Comparison of ENCODE assay signal across 1 cellular context in genomic region chr5:83441752-83442151, GRCh38.
TF ChIP-seq lines count a peak whose summit lies in the region.

No MANE protein-coding gene starts in this region.

TF ChIP-seq in GM12878, 131 proteins besides CTCF, POLR2A, EP300 and RAD21:
- no peak for TF ChIP-seq TARDBP (IDR thresholded peaks at IDR 0.05; ENCODE audit: borderline replicate concordance)
- peak; percentile 98 to 99 for TF ChIP-seq CEBPB (IDR thresholded peaks at IDR 0.05; ENCODE audit: borderline replicate concordance in 1 of 2, low read depth in 2 of 2, low read length in 2 of 2)
- no peak for TF ChIP-seq SIN3A (IDR thresholded peaks at IDR 0.05; ENCODE audit: low read depth, low read length)
- TF ChIP-seq PAX5 (IDR thresholded peaks at IDR 0.05; ENCODE audit: borderline replicate concordance, low read depth, low read length): no peak
- TF ChIP-seq RAD51 (IDR thresholded peaks at IDR 0.05): no peak
- no peak for TF ChIP-seq ZNF207 (IDR thresholded peaks at IDR 0.05; ENCODE audit: borderline replicate concordance)
- peak; percentile 59; the same call in 1 of the 2 replicates for TF ChIP-seq SPI1 (IDR thresholded peaks at IDR 0.05; ENCODE audit: borderline replicate concordance, insufficient read depth, low read depth, low read length)
- no peak for TF ChIP-seq PAX8 (IDR thresholded peaks at IDR 0.05)
- TF ChIP-seq PRDM15 (CRISPR knock-in tag; IDR thresholded peaks at IDR 0.05): no peak
- TF ChIP-seq, protein P1, sequence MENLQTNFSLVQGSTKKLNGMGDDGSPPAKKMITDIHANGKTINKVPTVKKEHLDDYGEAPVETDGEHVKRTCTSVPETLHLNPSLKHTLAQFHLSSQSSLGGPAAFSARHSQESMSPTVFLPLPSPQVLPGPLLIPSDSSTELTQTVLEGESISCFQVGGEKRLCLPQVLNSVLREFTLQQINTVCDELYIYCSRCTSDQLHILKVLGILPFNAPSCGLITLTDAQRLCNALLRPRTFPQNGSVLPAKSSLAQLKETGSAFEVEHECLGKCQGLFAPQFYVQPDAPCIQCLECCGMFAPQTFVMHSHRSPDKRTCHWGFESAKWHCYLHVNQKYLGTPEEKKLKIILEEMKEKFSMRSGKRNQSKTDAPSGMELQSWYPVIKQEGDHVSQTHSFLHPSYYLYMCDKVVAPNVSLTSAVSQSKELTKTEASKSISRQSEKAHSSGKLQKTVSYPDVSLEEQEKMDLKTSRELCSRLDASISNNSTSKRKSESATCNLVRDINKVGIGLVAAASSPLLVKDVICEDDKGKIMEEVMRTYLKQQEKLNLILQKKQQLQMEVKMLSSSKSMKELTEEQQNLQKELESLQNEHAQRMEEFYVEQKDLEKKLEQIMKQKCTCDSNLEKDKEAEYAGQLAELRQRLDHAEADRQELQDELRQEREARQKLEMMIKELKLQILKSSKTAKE (IDR thresholded peaks at IDR 0.05; ENCODE audit: low read depth, poor library complexity, severe bottlenecking): no peak
- TF ChIP-seq, protein P2, sequence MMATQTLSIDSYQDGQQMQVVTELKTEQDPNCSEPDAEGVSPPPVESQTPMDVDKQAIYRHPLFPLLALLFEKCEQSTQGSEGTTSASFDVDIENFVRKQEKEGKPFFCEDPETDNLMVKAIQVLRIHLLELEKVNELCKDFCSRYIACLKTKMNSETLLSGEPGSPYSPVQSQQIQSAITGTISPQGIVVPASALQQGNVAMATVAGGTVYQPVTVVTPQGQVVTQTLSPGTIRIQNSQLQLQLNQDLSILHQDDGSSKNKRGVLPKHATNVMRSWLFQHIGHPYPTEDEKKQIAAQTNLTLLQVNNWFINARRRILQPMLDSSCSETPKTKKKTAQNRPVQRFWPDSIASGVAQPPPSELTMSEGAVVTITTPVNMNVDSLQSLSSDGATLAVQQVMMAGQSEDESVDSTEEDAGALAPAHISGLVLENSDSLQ (IDR thresholded peaks at IDR 0.05): 0 out of 2 replicates have a peak, but pooled peaks have one; percentile 7
- TF ChIP-seq SUPT20H (IDR thresholded peaks at IDR 0.05; ENCODE audit: borderline replicate concordance, control insufficient read depth, low read depth, low read length): no peak
- TF ChIP-seq BMI1 (IDR thresholded peaks at IDR 0.05; ENCODE audit: borderline replicate concordance): no peak
- peak; percentile 80 for TF ChIP-seq ZNF24 (IDR thresholded peaks at IDR 0.05)
- peak; percentile 45 for TF ChIP-seq MEF2B (IDR thresholded peaks at IDR 0.05; ENCODE audit: partially characterized antibody, poor library complexity, severe bottlenecking)
- 0 out of 2 replicates have a peak, but pooled peaks have one; percentile 53 for TF ChIP-seq YY1 (IDR thresholded peaks at IDR 0.05; ENCODE audit: low read depth, low read length)
- TF ChIP-seq CREB1 (IDR thresholded peaks at IDR 0.05; ENCODE audit: low read depth): no peak
- no peak for TF ChIP-seq KDM1A (IDR thresholded peaks at IDR 0.05; ENCODE audit: borderline replicate concordance)
- TF ChIP-seq KLF5 (IDR thresholded peaks at IDR 0.05; ENCODE audit: partially characterized antibody): no peak
- 0 out of 2 replicates have a peak, but pooled peaks have one; percentile 43 for TF ChIP-seq MEF2A (IDR thresholded peaks at IDR 0.05; ENCODE audit: insufficient read depth, low read depth, low read length)
- TF ChIP-seq MYC (IDR thresholded peaks at IDR 0.05; ENCODE audit: insufficient read depth, insufficient read length, insufficient replicate concordance, low read length, severe bottlenecking): no peak
